14 cellular contexts compared by ENCODE assay signal in the genomic region with DNA sequence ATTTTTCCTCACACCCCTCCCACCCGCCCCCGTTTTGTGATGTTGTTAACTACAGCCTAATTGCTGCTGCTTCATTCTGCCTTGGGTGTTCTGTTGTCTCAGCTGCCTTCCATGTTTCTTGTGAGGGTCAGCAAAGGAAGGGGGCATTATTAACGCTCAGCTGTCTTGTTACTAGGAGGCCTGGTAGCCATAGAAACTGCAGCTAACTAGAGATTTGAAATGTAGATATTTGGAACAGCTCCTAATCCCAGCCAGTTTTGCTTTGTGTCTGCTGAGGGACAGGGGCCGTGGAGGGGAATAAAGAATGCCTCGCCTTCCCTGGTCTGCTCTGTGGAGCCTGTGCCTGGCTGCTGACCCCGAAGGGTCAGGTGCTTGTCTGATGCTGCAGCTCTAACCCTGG. TPM values are rescaled to one million over a fixed set of nuclear protein-coding genes. Genes with fewer than 3 reads are reported as not detected.
DNase-seq lines count a peak whose midpoint lies in the region; ATAC-seq and TF ChIP-seq lines count a peak whose summit lies in the region.
"Had no signal": no experiment of that assay in that cellular context is flagged by ENCODE, and none has a peak within 500 bp of the region (broad histone marks: within the 10 kb centered on the region; RNA-seq: fewer than 3 reads in every experiment).

No MANE protein-coding gene starts in this region.

- H3K27me3 Mint-ChIP-seq in H9 (ENCODE audit: low read depth): no peaks in the 10 kb centered on the region
- H3K27me3 Mint-ChIP-seq in neural crest cell (ENCODE audit: low read depth): no peaks in the 10 kb centered on the region
- H3K27me3 Mint-ChIP-seq: dendritic cell treated with granulocyte-macrophage colony-stimulating factor and Interleukin-4, amounts not matched to agents 40 ng/mL and 50 ng/mL, for 4 days had no signal

- H3K27ac Mint-ChIP-seq in H9: peak overlapping the region in 2 of 3 experiments; percentile 7 to 64; a peak in 2 of 7 replicates
- H3K27ac Mint-ChIP-seq in neural crest cell (ENCODE audit: unreplicated experiment): peak overlapping the region; percentile 87
- H3K27ac Mint-ChIP-seq: dendritic cell treated with granulocyte-macrophage colony-stimulating factor and Interleukin-4, amounts not matched to agents 40 ng/mL and 50 ng/mL, for 4 days had no signal

- H4K8ac ChIP-seq in H9 (replicated peaks; ENCODE audit: insufficient read length, low read depth, low read length): no peak overlapping the region

- H3K36me3 Mint-ChIP-seq in H9 (ENCODE audit: insufficient read depth in 1 of 3, low read depth in 3 of 3) (peaks cover 0 to 46% (median 7%) of the 10 kb centered on the region in 3 experiments; a peak in 5 of 7 replicates), neural crest cell (ENCODE audit: low read depth) (peaks cover 2% of the 10 kb centered on the region)

- H3K4me3 Mint-ChIP-seq in H9 (no peak overlapping the region), neural crest cell (peak overlapping the region; percentile 29)
- H3K4me3 Mint-ChIP-seq: dendritic cell treated with granulocyte-macrophage colony-stimulating factor and Interleukin-4, amounts not matched to agents 40 ng/mL and 50 ng/mL, for 4 days had no signal

- H3K18ac ChIP-seq in H9 (ENCODE audit: insufficient read length, low read depth, low read length): no peak overlapping the region

- H3K23me2 ChIP-seq in H9 (ENCODE audit: insufficient read length, low read depth, low read length, poor library complexity, severe bottlenecking): no peaks in the 10 kb centered on the region

- WGBS in H9 (ENCODE audit: extremely low coverage, insufficient read length, low lambda C conversion rate): no CpG with 5 or more reads among the region's 6 CpGs

- H4K20me1 ChIP-seq in H9 (ENCODE audit: control insufficient read depth, insufficient read depth, insufficient read length): no peaks in the 10 kb centered on the region

- H3T11ph ChIP-seq in H9 (ENCODE audit: low read length): no peak overlapping the region

- H3K4me1 Mint-ChIP-seq in H9: peaks cover 5 to 14% of the 10 kb centered on the region in 2 experiments; a peak in 3 of 4 replicates
- H3K4me1 Mint-ChIP-seq in neural crest cell: peaks cover 19% of the 10 kb centered on the region

- no peak overlapping the region for H4K5ac ChIP-seq in H9 (ENCODE audit: insufficient read length, low read depth, low read length)

- no peaks in the 10 kb centered on the region for H3K79me1 ChIP-seq in H9 (ENCODE audit: insufficient read depth, low read depth, low read length, poor library complexity, severe bottlenecking)

- H3K14ac ChIP-seq in H9 (ENCODE audit: insufficient read depth, low read length): no peak overlapping the region

- no peak overlapping the region for H2BK120ac ChIP-seq in H9 (ENCODE audit: low read depth, low read length, poor library complexity, severe bottlenecking)

- DNase-seq in H9: no peak
- DNase-seq in NCI-H2081 (lab: John Stamatoyannopoulos, UW): peak; percentile 25 to 81
- no peak for DNase-seq in neural crest cell (ENCODE audit: low read depth, low spot score)
- no peak for DNase-seq in activated naive CD4-positive, alpha-beta T cell treated with anti-CD3 and anti-CD28 coated beads, Interleukin-2, amount 50 U/mL, for 16 hours
- no peak for DNase-seq in NCI-H526 (lab: John Stamatoyannopoulos, UW)
- DNase-seq in erythroblast (lab: John Stamatoyannopoulos, UW): no peak
- DNase-seq: activated CD4-positive, alpha-beta T cell treated with anti-CD3 and anti-CD28 coated beads, Interleukin-2, amount 50 U/mL, for 48 hours; stimulated activated CD8-positive, alpha-beta memory T cell treated with anti-CD3 and anti-CD28 coated beads, Interleukin-4, amount 100 ng/mL, for 48 hours; upper lobe of right lung had no signal

- H3K4me1 ChIP-seq in H9 (ENCODE audit: insufficient read depth, low read length): no peaks in the 10 kb centered on the region
- H3K4me1 ChIP-seq: ascending aorta, right atrium auricular region, upper lobe of right lung had no signal

- no peak for TF ChIP-seq CTCF in H9 (conservative IDR thresholded peaks at IDR 0.05)
- TF ChIP-seq CTCF in neural crest cell (conservative IDR thresholded peaks at IDR 0.05): no peak

- H3K9me3 Mint-ChIP-seq in H9: no peaks in the 10 kb centered on the region
- H3K9me3 Mint-ChIP-seq in neural crest cell: no peaks in the 10 kb centered on the region
- H3K9me3 Mint-ChIP-seq: dendritic cell treated with granulocyte-macrophage colony-stimulating factor and Interleukin-4, amounts not matched to agents 40 ng/mL and 50 ng/mL, for 4 days had no signal

- no peak overlapping the region for H3K4ac ChIP-seq in H9 (ENCODE audit: low read depth, low read length)

- no peaks in the 10 kb centered on the region for H3K9me3 ChIP-seq in H9 (ENCODE audit: control insufficient read depth, low read depth, low read length)
- H3K9me3 ChIP-seq: ascending aorta, right atrium auricular region, upper lobe of right lung had no signal

- H4K91ac ChIP-seq in H9 (ENCODE audit: insufficient read length, low read depth, low read length): no peak overlapping the region

- no peak overlapping the region for H3K9ac ChIP-seq in H9 (ENCODE audit: extremely low read depth, insufficient read length, low read length)

- H2AK5ac ChIP-seq in H9 (ENCODE audit: insufficient read length, low read length): no peak overlapping the region

- no peak overlapping the region for H2BK5ac ChIP-seq in H9 (ENCODE audit: insufficient read length, low read length)

- H3K27me3 ChIP-seq in H9 (ENCODE audit: insufficient read depth, low read length): no peaks in the 10 kb centered on the region
- H3K27me3 ChIP-seq: ascending aorta, right atrium auricular region, upper lobe of right lung had no signal

- H3K27ac ChIP-seq in H9 (ENCODE audit: insufficient read length, low read depth, low read length): no peak overlapping the region
- H3K27ac ChIP-seq in angular gyrus (ENCODE audit: low read depth, low read length): peak overlapping the region; percentile 20
- H3K27ac ChIP-seq: ascending aorta, right atrium auricular region, upper lobe of right lung had no signal

- H2AFZ ChIP-seq in H9 (ENCODE audit: low read length): no peak overlapping the region

- no peak overlapping the region for H3K56ac ChIP-seq in H9 (ENCODE audit: insufficient read length, low read depth, low read length)

- no peak for TF ChIP-seq POLR2A in erythroblast (IDR thresholded peaks at IDR 0.05; ENCODE audit: low read length)

- ATAC-seq in activated CD4-positive, CD25-positive, alpha-beta regulatory T cell treated with anti-CD3 and anti-CD28 coated beads, Interleukin-2, amount 50 U/mL, for 24 hours: no peak
- ATAC-seq: upper lobe of right lung had no signal

- H3K23ac ChIP-seq in H9 (ENCODE audit: insufficient read length, low read depth, low read length): no peak overlapping the region

- no peak overlapping the region for H2BK20ac ChIP-seq in H9 (ENCODE audit: low read depth, low read length, poor library complexity, severe bottlenecking)

- H2BK15ac ChIP-seq in H9 (ENCODE audit: low read depth, low read length): no peak overlapping the region

- no peak overlapping the region for H2BK12ac ChIP-seq in H9 (ENCODE audit: insufficient read length, low read depth, low read length)

- no peaks in the 10 kb centered on the region for H3K79me2 ChIP-seq in H9 (ENCODE audit: insufficient read depth, low read length)

- H3K4me2 ChIP-seq in H9 (ENCODE audit: insufficient read depth, insufficient read length, low read length): no peak overlapping the region

RNA-seq across cellular contexts. Expression of gene MTRES1, which starts 18.3 kb away (rescaled TPM):
- total RNA-seq in H9 (2021) (12.4 and 14.8 TPM in 2 replicates), neural crest cell (23.5 and 23.7 TPM in 2 replicates)
- total RNA-seq: ascending aorta had no signal

Comparison
In these comparisons a context has a peak if more than half of its experiments do, and no peak if none do; other contexts are left out.
1. DNase-seq: peak in NCI-H2081 (2 of 2); none in H9 (single experiment), neural crest cell (single experiment), activated naive CD4-positive, alpha-beta T cell treated with anti-CD3 and anti-CD28 coated beads, Interleukin-2, amount 50 U/mL, for 16 hours (single experiment), NCI-H526 (0 of 2) and erythroblast (0 of 2).